ENCODE assay signal across 26 cellular contexts in genomic region chr3:29521751-29522150, GRCh38.
DNase-seq lines count a peak whose midpoint lies in the region; ATAC-seq, FAIRE-seq and TF ChIP-seq lines count a peak whose summit lies in the region.
"Had no signal": no experiment of that assay in that cellular context is flagged by ENCODE, and none has a peak within 500 bp of the region (broad histone marks: within the 10 kb centered on the region; RNA-seq: fewer than 3 reads in every experiment).

No MANE protein-coding gene starts in this region.

- no peaks in the 10 kb centered on the region for H3K9me3 Mint-ChIP-seq in mesothelial cell of epicardium

- TF ChIP-seq POLR2A in A549 (IDR thresholded peaks at IDR 0.05; ENCODE audit: low read length), result no peak

- H3K9me3 ChIP-seq in A549, result no peaks in the 10 kb centered on the region
- H3K9me3 ChIP-seq: BLaER1 treated with 17β-estradiol and CSF1 and Interleukin-3, amounts not matched to agents 10 nM and 100 nM; MG63; SJSA1 had no signal

- no peak overlapping the region for H3K4me3 Mint-ChIP-seq in mesothelial cell of epicardium
- H3K4me3 Mint-ChIP-seq: CD8-positive, alpha-beta T cell had no signal

- POLR2A ChIA-PET in A549 (lab: Yijun Ruan, JAX), result no interaction called here

- peak overlapping the region; percentile 80 for H3K27ac Mint-ChIP-seq in mesothelial cell of epicardium
- H3K27ac Mint-ChIP-seq: CD8-positive, alpha-beta T cell had no signal

- DNase-seq in A549 (ENCODE audit: low read depth in 1 of 2, low spot score in 1 of 2) (no peak), EH (ENCODE audit: low read depth) (peak; percentile 34), amniotic epithelial cell (ENCODE audit: low read depth) (peak; percentile 39), mesothelial cell of epicardium (ENCODE audit: low spot score in 2 of 2, unreplicated experiment in 2 of 2) (no peak), GM19240 (ENCODE audit: insufficient read length, low spot score) (no peak), NCI-H146 (lab: John Stamatoyannopoulos, UW) (no peak)
- DNase-seq: ACHN; Calu3; CD8-positive, alpha-beta T cell; DMS153; Karpas-422; MG63; NCI-H1417; NCI-H187; NCI-H446; NCI-H526 treated with DMSO at 0.1 percent for 48 hours; OCI-M1; SW 1271 had no signal

- TF ChIP-seq RAD21 in A549 (conservative IDR thresholded peaks at IDR 0.05 in 1 of 2, IDR thresholded peaks at IDR 0.05 in 1 of 2), result no peak

- no peaks in the 10 kb centered on the region for H3K36me3 Mint-ChIP-seq in mesothelial cell of epicardium
- H3K36me3 Mint-ChIP-seq: CD8-positive, alpha-beta T cell had no signal

- H3K4me1 ChIP-seq in A549, result peaks cover 33% of the 10 kb centered on the region
- H3K4me1 ChIP-seq: BLaER1 treated with 17β-estradiol and CSF1 and Interleukin-3, amounts not matched to agents 10 nM and 100 nM had no signal

- FAIRE-seq in A549 (lab: Jason Lieb, UNC), result no peak
- FAIRE-seq: G401.6, GM12892, H1 had no signal

- H3K27ac ChIP-seq in A549, result peak overlapping the region in 1 of 2 experiments; percentile 13; a peak in 1 of 6 replicates
- H3K27ac ChIP-seq: BLaER1 treated with 17β-estradiol and CSF1 and Interleukin-3, amounts not matched to agents 10 nM and 100 nM; SJSA1 had no signal

- H3K4me3 ChIP-seq in A549, result no peak overlapping the region
- H3K4me3 ChIP-seq: BLaER1 treated with 17β-estradiol and CSF1 and Interleukin-3, amounts not matched to agents 10 nM and 100 nM; MG63; SJSA1 had no signal

- TF ChIP-seq EP300 in A549 (IDR thresholded peaks at IDR 0.05), result no peak

- 52% methylated on average over 2 of the region's 2 CpGs for WGBS in A549 (ENCODE audit: missing lambda C conversion rate)

- H3K27me3 Mint-ChIP-seq in mesothelial cell of epicardium (ENCODE audit: low read depth), result no peaks in the 10 kb centered on the region

- ATAC-seq in A549 (no peak), HG03469 (IDR thresholded peaks at IDR 0.05; ENCODE audit: unreplicated experiment) (no peak)
- ATAC-seq: CD8-positive, alpha-beta T cell; HCT116; Right ventricle myocardium inferior had no signal

- CTCF ChIA-PET in A549 (lab: Yijun Ruan, JAX), result interaction anchor here (1.6 kb wide), 1 partner anchor 9 kb away, joined by 6 read pairs; no protein-coding TSS in a partner anchor

- TF ChIP-seq CTCF in A549 (IDR thresholded peaks at IDR 0.05), result no peak
- no peak for TF ChIP-seq CTCF in mesothelial cell of epicardium (IDR thresholded peaks at IDR 0.05; ENCODE audit: unreplicated experiment)

- 0 out of 3 replicates have a peak overlapping the region, but pooled peaks have one; percentile 14 for H3K4me2 ChIP-seq in A549
- H3K4me2 ChIP-seq: BLaER1 treated with 17β-estradiol and CSF1 and Interleukin-3, amounts not matched to agents 10 nM and 100 nM had no signal

- peaks cover 31% of the 10 kb centered on the region for H3K4me1 Mint-ChIP-seq in mesothelial cell of epicardium

TF ChIP-seq in A549, 52 proteins besides CTCF, POLR2A, EP300 and RAD21:
- peak; percentile 41; the same call in 1 of the 2 replicates for TF ChIP-seq GATA3 (IDR thresholded peaks at IDR 0.05; ENCODE audit: borderline replicate concordance)
- no peak for TF ChIP-seq SMC3 (IDR thresholded peaks at IDR 0.05)
- TF ChIP-seq RARB (CRISPR knock-in tag; IDR thresholded peaks at IDR 0.05), result no peak
- no peak for TF ChIP-seq ESRRA (IDR thresholded peaks at IDR 0.05; ENCODE audit: borderline replicate concordance, low read length)
- no peak for TF ChIP-seq ZSCAN20 (CRISPR knock-in tag; IDR thresholded peaks at IDR 0.05)
- TF ChIP-seq ZNF302 (CRISPR knock-in tag; IDR thresholded peaks at IDR 0.05), result no peak
- TF ChIP-seq, protein P1, sequence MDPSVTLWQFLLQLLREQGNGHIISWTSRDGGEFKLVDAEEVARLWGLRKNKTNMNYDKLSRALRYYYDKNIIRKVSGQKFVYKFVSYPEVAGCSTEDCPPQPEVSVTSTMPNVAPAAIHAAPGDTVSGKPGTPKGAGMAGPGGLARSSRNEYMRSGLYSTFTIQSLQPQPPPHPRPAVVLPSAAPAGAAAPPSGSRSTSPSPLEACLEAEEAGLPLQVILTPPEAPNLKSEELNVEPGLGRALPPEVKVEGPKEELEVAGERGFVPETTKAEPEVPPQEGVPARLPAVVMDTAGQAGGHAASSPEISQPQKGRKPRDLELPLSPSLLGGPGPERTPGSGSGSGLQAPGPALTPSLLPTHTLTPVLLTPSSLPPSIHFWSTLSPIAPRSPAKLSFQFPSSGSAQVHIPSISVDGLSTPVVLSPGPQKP (IDR thresholded peaks at IDR 0.05; ENCODE audit: low read depth, low read length), result no peak
- no peak for TF ChIP-seq PHF8 (IDR thresholded peaks at IDR 0.05; ENCODE audit: borderline replicate concordance, low read depth)
- TF ChIP-seq JUN (IDR thresholded peaks at IDR 0.05), result no peak

Comparison
In these comparisons a context has a peak if more than half of its experiments do, and no peak if none do; other contexts are left out.
1. DNase-seq: peak in EH (single experiment) and amniotic epithelial cell (single experiment); none in A549 (0 of 2), mesothelial cell of epicardium (0 of 2), GM19240 (single experiment) and NCI-H146 (single experiment).